28 cellular contexts compared by ENCODE assay signal in genomic region chr2:31188141-31188540, GRCh38. TPM values are rescaled to one million over a fixed set of nuclear protein-coding genes. Genes with fewer than 3 reads are reported as not detected.
"Had no signal": no experiment of that assay in that cellular context is flagged by ENCODE, and none has a peak within 500 bp of the region (broad histone marks: within the 10 kb centered on the region; RNA-seq: fewer than 3 reads in every experiment).

No MANE protein-coding gene starts in this region.

- H3K27me3 Mint-ChIP-seq: activated B cell treated with CpG ODN at 0.5 μM for 24 hours; activated CD4-positive, alpha-beta memory T cell treated with anti-CD3 and anti-CD28 coated beads for 36 hours had no signal

- H3K27ac Mint-ChIP-seq: activated B cell treated with CpG ODN at 0.5 μM for 24 hours; activated CD4-positive, alpha-beta memory T cell treated with anti-CD3 and anti-CD28 coated beads for 36 hours; activated naive CD4-positive, alpha-beta T cell treated with anti-CD3 and anti-CD28 coated beads for 36 hours; activated naive CD4-positive, alpha-beta T cell treated with anti-CD3 and anti-CD28 coated beads, Interleukin-2, amount 50 U/mL, for 72 hours; brain; T-helper 2 cell treated with Interferon-gamma antibody and Interleukin-4, amounts not matched to agents 5 μg/mL and 100 μg/mL, for 36 hours had no signal

- DNase-seq: activated B cell treated with CpG ODN at 0.5 μM for 24 hours; activated CD4-positive, alpha-beta memory T cell treated with anti-CD3 and anti-CD28 coated beads for 36 hours; activated CD4-positive, alpha-beta T cell treated with anti-CD3 and anti-CD28 coated beads for 4 hours; activated CD4-positive, alpha-beta T cell treated with anti-CD3 and anti-CD28 coated beads, Interleukin-2, amount 50 U/mL, for 1 hour; activated CD4-positive, CD25-positive, alpha-beta regulatory T cell treated with anti-CD3 and anti-CD28 coated beads, Interleukin-2, amount 50 U/mL, for 72 hours; activated gamma-delta T cell treated with Interleukin-2 at 50 U/mL for 16 hours; activated naive CD4-positive, alpha-beta T cell treated with anti-CD3 and anti-CD28 coated beads for 36 hours; activated T-cell treated with anti-CD3 and anti-CD28 coated beads, Interleukin-2, amount 50 U/mL, for 1 hour; adrenal gland; caudate nucleus; MG63; NCI-H1048; NCI-H1105 treated with DMSO at 0.1 percent for 48 hours; NCI-H1436; NCI-H1694; NCI-H1930; NCI-H2081 treated with DMSO at 0.1 percent for 48 hours; NCI-H226; NCI-H446 treated with DMSO at 0.1 percent for 48 hours; NCI-H524; SHP77; SJCRH30 had no signal

- H3K9me3 Mint-ChIP-seq: activated CD4-positive, alpha-beta memory T cell treated with anti-CD3 and anti-CD28 coated beads for 36 hours; activated naive CD4-positive, alpha-beta T cell treated with anti-CD3 and anti-CD28 coated beads for 36 hours; T-helper 2 cell treated with Interferon-gamma antibody and Interleukin-4, amounts not matched to agents 5 μg/mL and 100 μg/mL, for 36 hours had no signal

- H3K9me3 ChIP-seq: adrenal gland, MG63, SJCRH30 had no signal

- H3K27ac ChIP-seq: adrenal gland, KMS-11, SJCRH30, SK-N-MC had no signal

- H3K4me3 Mint-ChIP-seq: activated B cell treated with CpG ODN at 0.5 μM for 24 hours; activated CD4-positive, alpha-beta memory T cell treated with anti-CD3 and anti-CD28 coated beads for 36 hours; activated naive CD4-positive, alpha-beta T cell treated with anti-CD3 and anti-CD28 coated beads for 36 hours; brain; T-helper 2 cell treated with Interferon-gamma antibody and Interleukin-4, amounts not matched to agents 5 μg/mL and 100 μg/mL, for 36 hours had no signal

- H3K27me3 ChIP-seq: adrenal gland, MG63 had no signal

- H3K36me3 ChIP-seq: adrenal gland, MG63, SJCRH30 had no signal

- H3K4me1 Mint-ChIP-seq: activated B cell treated with CpG ODN at 0.5 μM for 24 hours, brain had no signal

- H3K9ac ChIP-seq: KMS-11 had no signal

- H3K4me2 ChIP-seq: KMS-11 had no signal

- H3K4me1 ChIP-seq: adrenal gland, SJCRH30 had no signal

- ATAC-seq: activated naive CD4-positive, alpha-beta T cell treated with anti-CD3 and anti-CD28 coated beads, Interleukin-2, amount 50 U/mL, for 72 hours; Panc1 had no signal

- H3K4me3 ChIP-seq: adrenal gland, MG63, SJCRH30, SK-N-MC had no signal

RNA-seq across cellular contexts. Expression of gene CAPN14, which starts 29.2 kb away (rescaled TPM):
- total RNA-seq: SJCRH30 had no signal

RNA-seq across cellular contexts. Expression of gene EHD3, which starts 45.8 kb away (rescaled TPM):
- total RNA-seq: SJCRH30 had no signal

RNA-seq across cellular contexts. Expression of gene GALNT14, which starts 49.9 kb away (rescaled TPM):
- total RNA-seq: SJCRH30 had no signal
